Comparison of ENCODE assay signal across 13 cellular contexts in genomic region chr19:48717059-48717395, GRCh38. TPM values are rescaled to one million over a fixed set of nuclear protein-coding genes. Genes with fewer than 3 reads are reported as not detected.
DNase-seq lines count a peak whose midpoint lies in the region; ATAC-seq, FAIRE-seq and TF ChIP-seq lines count a peak whose summit lies in the region.
"Had no signal": no experiment of that assay in that cellular context is flagged by ENCODE, and none has a peak within 500 bp of the region (broad histone marks: within the 10 kb centered on the region; RNA-seq: fewer than 3 reads in every experiment).

No MANE protein-coding gene starts in this region.

- no peaks in the 10 kb centered on the region for H3K27me3 Mint-ChIP-seq in endodermal cell (ENCODE audit: insufficient read depth)
- H3K27me3 Mint-ChIP-seq: CD4-positive, alpha-beta memory T cell had no signal

- H3K36me3 Mint-ChIP-seq in endodermal cell (ENCODE audit: low read depth) = peaks cover 2% of the 10 kb centered on the region

- H3K27ac ChIP-seq in HepG2 (ENCODE audit: extremely low read length, insufficient read depth, low read length) (peak overlapping the region; percentile 53), right lobe of liver (no peak overlapping the region), endodermal cell (ENCODE audit: low read depth, low read length) (peak overlapping the region; percentile 24), neuronal stem cell (replicated peaks; ENCODE audit: low read length) (peak overlapping the region; percentile 5), vagina (peak overlapping the region; percentile 95)
- H3K27ac ChIP-seq: neutrophil had no signal

- 45% methylated on average over 5 of the region's 5 CpGs for WGBS in HepG2 (ENCODE audit: low lambda C conversion rate)
- WGBS in right lobe of liver (ENCODE audit: insufficient coverage, low coverage, low lambda C conversion rate, missing lambda C conversion rate) = 72% methylated on average over 2 of the region's 5 CpGs
- 62 to 66% methylated on average over 4 to 5 of the region's 5 CpGs for WGBS in endodermal cell (ENCODE audit: insufficient coverage in 1 of 2, insufficient read length in 1 of 2), 2 experiments
- no CpG with 5 or more reads among the region's 5 CpGs for WGBS in neuronal stem cell (ENCODE audit: extremely low coverage in 2 of 2, insufficient read length in 2 of 2, insufficient replicate concordance in 1 of 2), 2 donors

- POLR2A ChIA-PET in HepG2 (lab: Yijun Ruan, JAX) = interaction anchor here (0.5 to 6.3 kb wide), 6 partner anchors 21 to 98 kb away, joined by 3 to 40 read pairs (median 4); partner anchors contain the start of genes RPL18 and SPHK2

- H3K4me1 Mint-ChIP-seq in endodermal cell = peaks cover 24% of the 10 kb centered on the region

- H3K79me1 ChIP-seq in neuronal stem cell (ENCODE audit: low read depth, low read length) = no peaks in the 10 kb centered on the region

- H2BK120ac ChIP-seq in neuronal stem cell (ENCODE audit: low read depth, low read length) = no peak overlapping the region

- TF ChIP-seq EP300 in HepG2 (IDR thresholded peaks at IDR 0.05; ENCODE audit: low read depth in 2 of 2, low read length in 2 of 2) (no peak), HepG2 (CRISPR knock-in tag; IDR thresholded peaks at IDR 0.05; ENCODE audit: borderline replicate concordance) (no peak)

- H3K18ac ChIP-seq in neuronal stem cell (ENCODE audit: low read length) = peak overlapping the region; percentile 86

- H2BK12ac ChIP-seq in neuronal stem cell (ENCODE audit: low read length) = no peak overlapping the region

- no peaks in the 10 kb centered on the region for H4K20me1 ChIP-seq in HepG2 (ENCODE audit: insufficient read depth, low read length)

- no peaks in the 10 kb centered on the region for H3K9me3 Mint-ChIP-seq in endodermal cell
- H3K9me3 Mint-ChIP-seq: CD4-positive, alpha-beta memory T cell had no signal

- no peak overlapping the region for H2BK5ac ChIP-seq in neuronal stem cell (ENCODE audit: low read length)

- peaks cover 64% of the 10 kb centered on the region for H3K4me1 ChIP-seq in HepG2 (ENCODE audit: insufficient read depth, low read length)
- peaks cover 0 to 3% (median 0%) of the 10 kb centered on the region in 4 donors for H3K4me1 ChIP-seq in right lobe of liver
- no peaks in the 10 kb centered on the region for H3K4me1 ChIP-seq in endodermal cell (ENCODE audit: control insufficient read depth, insufficient read depth, low read length)
- H3K4me1 ChIP-seq in neuronal stem cell (ENCODE audit: control insufficient read depth in 2 of 2, insufficient read depth in 1 of 2, low read depth in 1 of 2, low read length in 2 of 2) = peaks cover 31 to 37% of the 10 kb centered on the region in 2 donors
- H3K4me1 ChIP-seq in vagina = peaks cover 66% of the 10 kb centered on the region

- no peak overlapping the region for H2AK5ac ChIP-seq in neuronal stem cell (ENCODE audit: low read depth, low read length)

- H3K23ac ChIP-seq in neuronal stem cell (ENCODE audit: low read depth, low read length, poor library complexity) = no peak overlapping the region

- H3K27ac Mint-ChIP-seq in endodermal cell = no peak overlapping the region

- peak overlapping the region; percentile 73 for H2BK15ac ChIP-seq in neuronal stem cell (ENCODE audit: low read length)

- DNase-seq in HepG2 (ENCODE audit: low spot score) (no peak), right lobe of liver (no peak), endodermal cell (no peak), neuronal stem cell (ENCODE audit: low spot score) (no peak), vagina (ENCODE audit: extremely low spot score in 2 of 2) (no peak), NCI-H1417 (lab: John Stamatoyannopoulos, UW) (no peak), NCI-H1930 (lab: John Stamatoyannopoulos, UW) (no peak)
- DNase-seq: activated CD4-positive, alpha-beta T cell treated with anti-CD3 and anti-CD28 coated beads for 48 hours; CD4-positive, alpha-beta memory T cell; HCEC 1CT had no signal

- TF ChIP-seq POLR2A in HepG2 (IDR thresholded peaks at IDR 0.05; ENCODE audit: insufficient read depth in 1 of 2, low read depth in 2 of 2, low read length in 2 of 2) (no peak), right lobe of liver (IDR thresholded peaks at IDR 0.05) (no peak), vagina (IDR thresholded peaks at IDR 0.05) (no peak)

- H3K4me3 ChIP-seq in HepG2 (replicated peaks in 1 of 3; ENCODE audit: insufficient read depth in 1 of 3, low read depth in 2 of 3, low read length in 3 of 3) (peak overlapping the region; percentile 29 to 58 (median 43); a peak in 4 of 6 replicates), right lobe of liver (no peak overlapping the region), endodermal cell (ENCODE audit: low read length) (no peak overlapping the region), neuronal stem cell (ENCODE audit: low read length in 2 of 2) (no peak overlapping the region), vagina (peak overlapping the region; percentile 43 to 62)

- in situ Hi-C loops in HepG2 (cut with HindIII; ENCODE audit: extremely low pct_ligation_motif_present, low pct_unique_long_range_greater_than_20kb) = no loop called here

- H4K91ac ChIP-seq in neuronal stem cell (ENCODE audit: low read depth, low read length, poor library complexity) = no peak overlapping the region

- H3K27me3 ChIP-seq in HepG2 (ENCODE audit: control insufficient read depth in 1 of 2, insufficient read depth in 2 of 2, low read length in 2 of 2) (no peaks in the 10 kb centered on the region; a peak in 1 of 5 replicates), right lobe of liver (no peaks in the 10 kb centered on the region), endodermal cell (ENCODE audit: control insufficient read depth, insufficient read depth, low read length, poor library complexity, severe bottlenecking) (no peaks in the 10 kb centered on the region), neuronal stem cell (ENCODE audit: control insufficient read depth in 3 of 3, insufficient read depth in 3 of 3, low read depth in 1 of 3, low read length in 3 of 3) (no peaks in the 10 kb centered on the region), vagina (no peaks in the 10 kb centered on the region)

- H3K9me3 ChIP-seq in HepG2 (ENCODE audit: low read length) (no peaks in the 10 kb centered on the region), right lobe of liver (no peaks in the 10 kb centered on the region), endodermal cell (ENCODE audit: control insufficient read depth, low read length) (no peaks in the 10 kb centered on the region), neuronal stem cell (replicated peaks in 1 of 2; ENCODE audit: control insufficient read depth in 2 of 2, insufficient read depth in 1 of 2, low read depth in 1 of 2, low read length in 2 of 2) (no peaks in the 10 kb centered on the region), vagina (no peaks in the 10 kb centered on the region)
- H3K9me3 ChIP-seq: neutrophil had no signal

- H3K14ac ChIP-seq in neuronal stem cell (ENCODE audit: low read length) = no peak overlapping the region

- H3K4me3 Mint-ChIP-seq in endodermal cell = peak overlapping the region; percentile 32

- H3K4me2 ChIP-seq in HepG2 (ENCODE audit: low read depth, low read length) (peak overlapping the region; percentile 99), neuronal stem cell (ENCODE audit: insufficient read depth, low read length, poor library complexity, severe bottlenecking) (peak overlapping the region; percentile 35)

- H3K9ac ChIP-seq in HepG2 (ENCODE audit: insufficient read depth, low read depth, low read length) (0 out of 2 replicates have a peak overlapping the region, but pooled peaks have one; percentile 26), endodermal cell (ENCODE audit: extremely low read depth, low read length, poor library complexity, severe bottlenecking) (no peak overlapping the region), neuronal stem cell (ENCODE audit: low read depth, low read length, poor library complexity) (peak overlapping the region; percentile 76)

- CTCF ChIA-PET in HepG2 (lab: Yijun Ruan, JAX; ENCODE audit: low intra/inter-chr PET ratio, low total read pairs) = no interaction called here

- no peaks in the 10 kb centered on the region for H3K36me3 ChIP-seq in HepG2 (replicated peaks in 1 of 2; ENCODE audit: control insufficient read depth in 1 of 2, insufficient read depth in 2 of 2, low read length in 2 of 2)
- H3K36me3 ChIP-seq in right lobe of liver = no peaks in the 10 kb centered on the region
- no peaks in the 10 kb centered on the region for H3K36me3 ChIP-seq in endodermal cell (ENCODE audit: control insufficient read depth, insufficient read depth, low read length)
- no peaks in the 10 kb centered on the region for H3K36me3 ChIP-seq in neuronal stem cell (replicated peaks in 1 of 2; ENCODE audit: control insufficient read depth in 2 of 2, insufficient read depth in 2 of 2, low read length in 2 of 2)
- no peaks in the 10 kb centered on the region for H3K36me3 ChIP-seq in vagina
- H3K36me3 ChIP-seq: neutrophil had no signal

- peaks cover 5% of the 10 kb centered on the region for H3K79me2 ChIP-seq in HepG2 (ENCODE audit: insufficient read depth, low read length)

- BruUV-seq in HepG2 (replicated peaks; lab: Mats Ljungman, UMichigan) = no TSS peak

- no peak for TF ChIP-seq CTCF in HepG2 (CRISPR knock-in tag; IDR thresholded peaks at IDR 0.05)
- TF ChIP-seq CTCF in right lobe of liver (IDR thresholded peaks at IDR 0.05) = no peak
- TF ChIP-seq CTCF in endodermal cell (conservative IDR thresholded peaks at IDR 0.05) = no peak
- no peak for TF ChIP-seq CTCF in vagina (IDR thresholded peaks at IDR 0.05)

- no peak overlapping the region for H4K8ac ChIP-seq in neuronal stem cell (ENCODE audit: low read depth, low read length)

- TF ChIP-seq RAD21 in HepG2 (CRISPR knock-in tag; IDR thresholded peaks at IDR 0.05) = no peak

- no peak for FAIRE-seq in HepG2 (lab: Jason Lieb, UNC)

- no peak overlapping the region for H2AFZ ChIP-seq in HepG2 (ENCODE audit: low read length)
- H2AFZ ChIP-seq in neuronal stem cell (ENCODE audit: low read length) = peak overlapping the region; percentile 78

- no peak overlapping the region for H3K4ac ChIP-seq in neuronal stem cell (ENCODE audit: low read length)

- intact Hi-C loops in HepG2 (cut with micrococcal nuclease; ENCODE audit: unreplicated experiment) (no loop called here), right lobe of liver (cut with DNase I) (no loop called here), vagina (cut with DNase I) (no loop called here)

- ATAC-seq in HepG2 = no peak
- no peak for ATAC-seq in right lobe of liver
- ATAC-seq in HG02798 (IDR thresholded peaks at IDR 0.05; ENCODE audit: poor library complexity, unreplicated experiment) = no peak

RNA-seq across cellular contexts. Expression of gene MAMSTR, which starts 2.5 kb away (rescaled TPM):
- total RNA-seq in HepG2 (2016; rRNA removed; fragmentation: Illumina TruSeq; extraction: Trizol) (2.0 and 2.2 TPM in 2 replicates), right lobe of liver (under 1 TPM in 5 of 6 experiments, not detected in 1; 0.22 to 0.37 (median 0.24) TPM), endodermal cell (1 to 10 TPM; 1.9 to 2.3 TPM), vagina (3.4 TPM)
- total RNA-seq in HepG2 (2016; cell fraction: cytosol; rRNA removed; fragmentation: Illumina TruSeq; extraction: Trizol; ENCODE audit: low read depth) = 2.4 and 2.6 TPM in 2 replicates
- 1.4 and 2.1 TPM in 2 replicates for total RNA-seq in HepG2 (2016; cell fraction: insoluble cytoplasmic fraction; rRNA removed; fragmentation: Illumina TruSeq; extraction: Trizol)
- 2.7 and 3.4 TPM in 2 replicates for total RNA-seq in HepG2 (2016; cell fraction: membrane; rRNA removed; fragmentation: Illumina TruSeq; extraction: Trizol)
- 2.1 and 2.5 TPM in 2 replicates for total RNA-seq in HepG2 (2016; cell fraction: nucleus; rRNA removed; fragmentation: Illumina TruSeq; extraction: Trizol)
- polyA plus RNA-seq in HepG2 (2011; rRNA removed) = 2.4 and 2.7 TPM in 2 replicates
- polyA plus RNA-seq in HepG2 (2011; cell fraction: cytosol; rRNA removed) = 1.4 and 1.7 TPM in 2 replicates
- 7.2 and 7.7 TPM in 2 replicates for polyA plus RNA-seq in HepG2 (2011; cell fraction: nucleus; rRNA removed)
- 3.9 and 5.7 TPM in 2 replicates for polyA plus RNA-seq in HepG2 (2012)
- 2.3 and 3.3 TPM in 2 replicates for polyA plus RNA-seq in HepG2 (2016; cell fraction: cytosol; fragmentation: Illumina TruSeq; extraction: Trizol; ENCODE audit: low read depth)
- 3.3 and 5.0 TPM in 2 replicates for polyA plus RNA-seq in HepG2 (2016; cell fraction: insoluble cytoplasmic fraction; fragmentation: Illumina TruSeq; extraction: Trizol; ENCODE audit: low read depth)
- polyA plus RNA-seq in HepG2 (2016; cell fraction: membrane; fragmentation: Illumina TruSeq; extraction: Trizol; ENCODE audit: low read depth) = 3.1 and 3.8 TPM in 2 replicates
- polyA plus RNA-seq in HepG2 (2016; cell fraction: nucleus; fragmentation: Illumina TruSeq; extraction: Trizol; ENCODE audit: insufficient read depth, low read depth) = 8.7 and 10.3 TPM in 2 replicates
- 1.3 and 3.6 TPM in 2 replicates for polyA minus RNA-seq in HepG2 (2011; rRNA and poly(A)+ RNA removed; ENCODE audit: low replicate concordance)
- 2.6 and 4.8 TPM in 2 replicates for polyA minus RNA-seq in HepG2 (2011; cell fraction: cytosol; rRNA and poly(A)+ RNA removed)
- 1.9 and 2.2 TPM in 2 replicates for polyA minus RNA-seq in HepG2 (2011; cell fraction: nucleus; rRNA and poly(A)+ RNA removed)
- 2.0 TPM for polyA plus RNA-seq in endodermal cell (2013, experiment 1 of 2)
- polyA plus RNA-seq in endodermal cell (2013, experiment 2 of 2) = 1.2 TPM
- polyA plus RNA-seq in neuronal stem cell (2013, experiment 1 of 2) = 1.1 TPM
- polyA plus RNA-seq in neuronal stem cell (2013, experiment 2 of 2) = 0.90 TPM

RNA-seq across cellular contexts. Expression of gene FUT2, which starts 21.3 kb away (rescaled TPM):
- total RNA-seq in HepG2 (2016; rRNA removed; fragmentation: Illumina TruSeq; extraction: Trizol) (0.07 TPM in 1 of 2 replicates, not detected in the other), right lobe of liver (1 to 10 TPM in 1 of 6 experiments, not detected in 5; 2.6 TPM), endodermal cell (10 to 100 TPM in 1 of 2 donors, 1 to 10 TPM in 1; 5.8 to 11.0 TPM), vagina (6.1 TPM)
- 1.1 TPM in 1 of 2 replicates, not detected in the other for total RNA-seq in HepG2 (2016; cell fraction: cytosol; rRNA removed; fragmentation: Illumina TruSeq; extraction: Trizol; ENCODE audit: low read depth)
- 0.19 and 0.39 TPM in 2 replicates for total RNA-seq in HepG2 (2016; cell fraction: insoluble cytoplasmic fraction; rRNA removed; fragmentation: Illumina TruSeq; extraction: Trizol)
- 0.10 and 0.12 TPM in 2 replicates for total RNA-seq in HepG2 (2016; cell fraction: membrane; rRNA removed; fragmentation: Illumina TruSeq; extraction: Trizol)
- total RNA-seq in HepG2 (2016; cell fraction: nucleus; rRNA removed; fragmentation: Illumina TruSeq; extraction: Trizol) = 0.16 TPM in 1 of 2 replicates, not detected in the other
- 0.10 TPM in 1 of 2 replicates, not detected in the other for polyA plus RNA-seq in HepG2 (2011; rRNA removed)
- not detected in 2 replicates for polyA plus RNA-seq in HepG2 (2011; cell fraction: cytosol; rRNA removed)
- 0.21 TPM in 1 of 2 replicates, not detected in the other for polyA plus RNA-seq in HepG2 (2011; cell fraction: nucleus; rRNA removed)
- polyA plus RNA-seq in HepG2 (2012) = 0.19 and 0.32 TPM in 2 replicates
- 0.03 TPM in 1 of 2 replicates, not detected in the other for polyA plus RNA-seq in HepG2 (2016; cell fraction: cytosol; fragmentation: Illumina TruSeq; extraction: Trizol; ENCODE audit: low read depth)
- polyA plus RNA-seq in HepG2 (2016; cell fraction: insoluble cytoplasmic fraction; fragmentation: Illumina TruSeq; extraction: Trizol; ENCODE audit: low read depth) = not detected in 2 replicates
- polyA plus RNA-seq in HepG2 (2016; cell fraction: membrane; fragmentation: Illumina TruSeq; extraction: Trizol; ENCODE audit: low read depth) = not detected in 2 replicates
- 0.15 TPM in 1 of 2 replicates, not detected in the other for polyA plus RNA-seq in HepG2 (2016; cell fraction: nucleus; fragmentation: Illumina TruSeq; extraction: Trizol; ENCODE audit: insufficient read depth, low read depth)
- polyA minus RNA-seq in HepG2 (2011; rRNA and poly(A)+ RNA removed; ENCODE audit: low replicate concordance) = not detected in 2 replicates
- not detected in 2 replicates for polyA minus RNA-seq in HepG2 (2011; cell fraction: cytosol; rRNA and poly(A)+ RNA removed)
- not detected in 2 replicates for polyA minus RNA-seq in HepG2 (2011; cell fraction: nucleus; rRNA and poly(A)+ RNA removed)
- polyA plus RNA-seq in endodermal cell (2013, experiment 1 of 2) = 2.3 TPM
- 0.95 TPM for polyA plus RNA-seq in endodermal cell (2013, experiment 2 of 2)
- polyA plus RNA-seq in neuronal stem cell (2013, experiment 1 of 2) = 0.06 TPM
- polyA plus RNA-seq in neuronal stem cell (2013, experiment 2 of 2) = 0.21 TPM
- total RNA-seq: CD4-positive, alpha-beta memory T cell; glomerular endothelial cell had no signal

RNA-seq across cellular contexts. Expression of gene RASIP1, which starts 23.4 kb away (rescaled TPM):
- total RNA-seq in HepG2 (2016; rRNA removed; fragmentation: Illumina TruSeq; extraction: Trizol) = 0.44 and 0.49 TPM in 2 replicates
- total RNA-seq in HepG2 (2016; cell fraction: cytosol; rRNA removed; fragmentation: Illumina TruSeq; extraction: Trizol; ENCODE audit: low read depth) = 0.18 and 0.20 TPM in 2 replicates
- total RNA-seq in HepG2 (2016; cell fraction: insoluble cytoplasmic fraction; rRNA removed; fragmentation: Illumina TruSeq; extraction: Trizol) = 0.16 and 0.32 TPM in 2 replicates
- 0.09 and 0.24 TPM in 2 replicates for total RNA-seq in HepG2 (2016; cell fraction: membrane; rRNA removed; fragmentation: Illumina TruSeq; extraction: Trizol)
- total RNA-seq in HepG2 (2016; cell fraction: nucleus; rRNA removed; fragmentation: Illumina TruSeq; extraction: Trizol) = 0.22 TPM in 1 of 2 replicates, not detected in the other
- polyA plus RNA-seq in HepG2 (2011; rRNA removed) = 0.58 and 1.1 TPM in 2 replicates
- 0.49 and 0.71 TPM in 2 replicates for polyA plus RNA-seq in HepG2 (2011; cell fraction: cytosol; rRNA removed)
- polyA plus RNA-seq in HepG2 (2011; cell fraction: nucleus; rRNA removed) = 2.6 and 3.2 TPM in 2 replicates
- 1.3 and 1.9 TPM in 2 replicates for polyA plus RNA-seq in HepG2 (2012)
- polyA plus RNA-seq in HepG2 (2016; cell fraction: cytosol; fragmentation: Illumina TruSeq; extraction: Trizol; ENCODE audit: low read depth) = 0.14 and 0.21 TPM in 2 replicates
- polyA plus RNA-seq in HepG2 (2016; cell fraction: insoluble cytoplasmic fraction; fragmentation: Illumina TruSeq; extraction: Trizol; ENCODE audit: low read depth) = 0.27 and 0.31 TPM in 2 replicates
- polyA plus RNA-seq in HepG2 (2016; cell fraction: membrane; fragmentation: Illumina TruSeq; extraction: Trizol; ENCODE audit: low read depth) = 0.11 and 0.30 TPM in 2 replicates
- polyA plus RNA-seq in HepG2 (2016; cell fraction: nucleus; fragmentation: Illumina TruSeq; extraction: Trizol; ENCODE audit: insufficient read depth, low read depth) = 0.86 and 0.89 TPM in 2 replicates
- 1.6 and 73.9 TPM in 2 replicates for polyA minus RNA-seq in HepG2 (2011; rRNA and poly(A)+ RNA removed; ENCODE audit: low replicate concordance)
- polyA minus RNA-seq in HepG2 (2011; cell fraction: cytosol; rRNA and poly(A)+ RNA removed) = 0.79 and 0.89 TPM in 2 replicates
- polyA minus RNA-seq in HepG2 (2011; cell fraction: nucleus; rRNA and poly(A)+ RNA removed) = 1.1 and 1.2 TPM in 2 replicates
- 1 to 10 TPM; 2.7 to 6.7 (median 4.9) TPM for total RNA-seq in right lobe of liver
- 1 to 10 TPM; 3.4 to 5.2 TPM for total RNA-seq in endodermal cell
- polyA plus RNA-seq in endodermal cell (2013, experiment 1 of 2) = 1.6 TPM
- 0.99 TPM for polyA plus RNA-seq in endodermal cell (2013, experiment 2 of 2)
- polyA plus RNA-seq in neuronal stem cell (2013, experiment 1 of 2) = 1.1 TPM
- 1.1 TPM for polyA plus RNA-seq in neuronal stem cell (2013, experiment 2 of 2)
- 31.2 TPM for total RNA-seq in vagina

RNA-seq across cellular contexts. Expression of gene IZUMO1, which starts 29.7 kb away (rescaled TPM):
- total RNA-seq in HepG2 (2016; rRNA removed; fragmentation: Illumina TruSeq; extraction: Trizol) (0.22 TPM in 1 of 2 replicates, not detected in the other), right lobe of liver (under 1 TPM in 5 of 6 experiments, not detected in 1; 0.10 to 0.35 (median 0.13) TPM), endodermal cell (under 1 TPM; 0.22 to 0.80 TPM), vagina (2.2 TPM)
- not detected in 2 replicates for total RNA-seq in HepG2 (2016; cell fraction: cytosol; rRNA removed; fragmentation: Illumina TruSeq; extraction: Trizol; ENCODE audit: low read depth)
- total RNA-seq in HepG2 (2016; cell fraction: insoluble cytoplasmic fraction; rRNA removed; fragmentation: Illumina TruSeq; extraction: Trizol) = 0.11 TPM in 1 of 2 replicates, not detected in the other
- total RNA-seq in HepG2 (2016; cell fraction: membrane; rRNA removed; fragmentation: Illumina TruSeq; extraction: Trizol) = 0.59 TPM in 1 of 2 replicates, not detected in the other
- total RNA-seq in HepG2 (2016; cell fraction: nucleus; rRNA removed; fragmentation: Illumina TruSeq; extraction: Trizol) = not detected in 2 replicates
- polyA plus RNA-seq in HepG2 (2011; rRNA removed) = 0.07 and 0.16 TPM in 2 replicates
- not detected in 2 replicates for polyA plus RNA-seq in HepG2 (2011; cell fraction: cytosol; rRNA removed)
- polyA plus RNA-seq in HepG2 (2011; cell fraction: nucleus; rRNA removed) = 1.2 and 1.7 TPM in 2 replicates
- polyA plus RNA-seq in HepG2 (2012) = 0.09 and 0.50 TPM in 2 replicates
- polyA plus RNA-seq in HepG2 (2016; cell fraction: cytosol; fragmentation: Illumina TruSeq; extraction: Trizol; ENCODE audit: low read depth) = not detected in 2 replicates
- polyA plus RNA-seq in HepG2 (2016; cell fraction: insoluble cytoplasmic fraction; fragmentation: Illumina TruSeq; extraction: Trizol; ENCODE audit: low read depth) = not detected in 2 replicates
- not detected in 2 replicates for polyA plus RNA-seq in HepG2 (2016; cell fraction: membrane; fragmentation: Illumina TruSeq; extraction: Trizol; ENCODE audit: low read depth)
- 0.46 and 0.85 TPM in 2 replicates for polyA plus RNA-seq in HepG2 (2016; cell fraction: nucleus; fragmentation: Illumina TruSeq; extraction: Trizol; ENCODE audit: insufficient read depth, low read depth)
- 0.30 TPM in 1 of 2 replicates, not detected in the other for polyA minus RNA-seq in HepG2 (2011; rRNA and poly(A)+ RNA removed; ENCODE audit: low replicate concordance)
- not detected in 2 replicates for polyA minus RNA-seq in HepG2 (2011; cell fraction: cytosol; rRNA and poly(A)+ RNA removed)
- polyA minus RNA-seq in HepG2 (2011; cell fraction: nucleus; rRNA and poly(A)+ RNA removed) = 0.37 and 0.39 TPM in 2 replicates
- 0.21 TPM for polyA plus RNA-seq in endodermal cell (2013, experiment 1 of 2)
- polyA plus RNA-seq in endodermal cell (2013, experiment 2 of 2) = not detected
- polyA plus RNA-seq in neuronal stem cell (2013, experiment 1 of 2) = 0.01 TPM
- polyA plus RNA-seq in neuronal stem cell (2013, experiment 2 of 2) = 0.03 TPM
- total RNA-seq: CD4-positive, alpha-beta memory T cell; glomerular endothelial cell had no signal
- polyA plus RNA-seq: CD4-positive, alpha-beta memory T cell had no signal

RNA-seq across cellular contexts. Expression of gene FUT1, which starts 35.4 kb away (rescaled TPM):
- total RNA-seq in HepG2 (2016; rRNA removed; fragmentation: Illumina TruSeq; extraction: Trizol) = 0.07 TPM in 2 replicates
- not detected in 2 replicates for total RNA-seq in HepG2 (2016; cell fraction: cytosol; rRNA removed; fragmentation: Illumina TruSeq; extraction: Trizol; ENCODE audit: low read depth)
- 0.09 TPM in 1 of 2 replicates, not detected in the other for total RNA-seq in HepG2 (2016; cell fraction: insoluble cytoplasmic fraction; rRNA removed; fragmentation: Illumina TruSeq; extraction: Trizol)
- total RNA-seq in HepG2 (2016; cell fraction: membrane; rRNA removed; fragmentation: Illumina TruSeq; extraction: Trizol) = 0.07 and 0.09 TPM in 2 replicates
- 0.09 TPM in 1 of 2 replicates, not detected in the other for total RNA-seq in HepG2 (2016; cell fraction: nucleus; rRNA removed; fragmentation: Illumina TruSeq; extraction: Trizol)
- 1.1 and 1.5 TPM in 2 replicates for polyA plus RNA-seq in HepG2 (2011; rRNA removed)
- polyA plus RNA-seq in HepG2 (2011; cell fraction: cytosol; rRNA removed) = 0.71 and 0.98 TPM in 2 replicates
- 2.0 and 2.5 TPM in 2 replicates for polyA plus RNA-seq in HepG2 (2011; cell fraction: nucleus; rRNA removed)
- polyA plus RNA-seq in HepG2 (2012) = 0.47 and 1.7 TPM in 2 replicates
- polyA plus RNA-seq in HepG2 (2016; cell fraction: cytosol; fragmentation: Illumina TruSeq; extraction: Trizol; ENCODE audit: low read depth) = not detected in 2 replicates
- not detected in 2 replicates for polyA plus RNA-seq in HepG2 (2016; cell fraction: insoluble cytoplasmic fraction; fragmentation: Illumina TruSeq; extraction: Trizol; ENCODE audit: low read depth)
- polyA plus RNA-seq in HepG2 (2016; cell fraction: membrane; fragmentation: Illumina TruSeq; extraction: Trizol; ENCODE audit: low read depth) = 0.14 TPM in 1 of 2 replicates, not detected in the other
- 0.26 TPM in 1 of 2 replicates, not detected in the other for polyA plus RNA-seq in HepG2 (2016; cell fraction: nucleus; fragmentation: Illumina TruSeq; extraction: Trizol; ENCODE audit: insufficient read depth, low read depth)
- polyA minus RNA-seq in HepG2 (2011; rRNA and poly(A)+ RNA removed; ENCODE audit: low replicate concordance) = 1.8 and 2.9 TPM in 2 replicates
- 0.97 and 0.99 TPM in 2 replicates for polyA minus RNA-seq in HepG2 (2011; cell fraction: cytosol; rRNA and poly(A)+ RNA removed)
- 0.64 and 1.5 TPM in 2 replicates for polyA minus RNA-seq in HepG2 (2011; cell fraction: nucleus; rRNA and poly(A)+ RNA removed)
- 1 to 10 TPM in 3 of 6 experiments, under 1 TPM in 3; 0.22 to 1.9 (median 0.93) TPM for total RNA-seq in right lobe of liver
- 1 to 10 TPM; 5.4 to 6.3 TPM for total RNA-seq in endodermal cell
- polyA plus RNA-seq in endodermal cell (2013, experiment 1 of 2) = 0.93 TPM
- polyA plus RNA-seq in endodermal cell (2013, experiment 2 of 2) = 0.46 TPM
- polyA plus RNA-seq in neuronal stem cell (2013, experiment 1 of 2) = 0.99 TPM
- polyA plus RNA-seq in neuronal stem cell (2013, experiment 2 of 2) = 1.0 TPM
- 6.4 TPM for total RNA-seq in vagina

Comparison
In these comparisons a context has a peak if more than half of its experiments do, and no peak if none do; other contexts are left out.
1. H3K27ac ChIP-seq: peak in HepG2 (single experiment), endodermal cell (single experiment), neuronal stem cell (single experiment) and vagina (single experiment); none in right lobe of liver (0 of 3).
2. H3K4me3 ChIP-seq: peak in HepG2 (3 of 3) and vagina (2 of 2); none in right lobe of liver (0 of 3), endodermal cell (single experiment) and neuronal stem cell (0 of 2).